In the genomic region with DNA sequence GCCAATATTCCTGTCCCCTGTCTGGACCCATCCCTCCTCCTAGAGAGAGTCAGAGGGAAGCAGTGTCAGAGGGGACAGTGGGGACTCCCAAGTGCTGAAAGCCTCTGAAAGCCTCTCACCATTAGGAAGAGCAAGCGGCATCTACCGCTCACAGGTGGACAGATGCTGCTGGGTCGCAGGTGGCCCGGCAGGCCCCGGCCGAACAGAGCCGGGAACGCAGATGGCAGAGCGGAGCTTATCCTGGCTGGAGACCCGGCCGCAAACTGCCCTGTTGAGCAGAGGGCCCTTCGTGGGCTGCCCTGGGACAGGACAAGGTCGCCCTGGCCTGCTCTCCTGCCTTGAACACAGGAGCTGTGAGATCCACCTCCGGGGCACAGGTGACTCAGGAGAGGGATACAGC, we compare ENCODE assay signal across 24 cellular contexts.
"Had no signal": no experiment of that assay in that cellular context is flagged by ENCODE, and none has a peak within 500 bp of the region (broad histone marks: within the 10 kb centered on the region; RNA-seq: fewer than 3 reads in every experiment).

No MANE protein-coding gene starts in this region.

- H3K27ac ChIP-seq: gastrocnemius medialis, heart left ventricle, hepatocyte, left lung, neural progenitor cell, ovary, psoas muscle, sigmoid colon, testis, tibial nerve had no signal

- H3K36me3 ChIP-seq: neural progenitor cell, ovary had no signal

- H2AFZ ChIP-seq: hepatocyte, neural progenitor cell had no signal

- DNase-seq: cortex of kidney; effector memory CD8-positive, alpha-beta T cell; gastrocnemius medialis; heart left ventricle; kidney; left cardiac atrium; left lung; mesendoderm; midbrain; nucleus accumbens; ovary; posterior cingulate gyrus; psoas muscle; sigmoid colon; stimulated activated CD4-positive, alpha-beta T cell treated with anti-CD3 and anti-CD28 coated beads, Interleukin-2, amount 100 ng/mL, for 24 hours; stimulated activated CD4-positive, alpha-beta T cell treated with anti-CD3 and anti-CD28 coated beads, Interleukin-4, amount 100 ng/mL, for 24 hours; stimulated activated naive CD8-positive, alpha-beta T cell treated with anti-CD3 and anti-CD28 coated beads, Interleukin-15, Interleukin-2, amounts not matched to agents 100 U/mL and 50 U/mL, for 24 hours; testis had no signal

- H3K4me1 ChIP-seq: gastrocnemius medialis, heart left ventricle, left lung, neural progenitor cell, psoas muscle, testis, tibial nerve had no signal

- H3K4me2 ChIP-seq: hepatocyte, neural progenitor cell had no signal

- H3K27me3 ChIP-seq: gastrocnemius medialis, heart left ventricle, hepatocyte, left lung, neural progenitor cell, ovary, sigmoid colon, testis, tibial nerve had no signal

- H3K9ac ChIP-seq: neural progenitor cell had no signal

- ATAC-seq: effector memory CD8-positive, alpha-beta T cell; gastrocnemius medialis; heart left ventricle; left cardiac atrium; left lung; naive thymus-derived CD4-positive, alpha-beta T cell; psoas muscle; right cardiac atrium; stimulated activated memory B cell treated with anti-CD40 and anti-IgM and Interleukin-4, amounts not matched to agents 10 μg/mL and 1 μg/mL and 100 μg/mL, for 72 hours; stimulated activated naive CD8-positive, alpha-beta T cell treated with anti-CD3 and anti-CD28 coated beads, Interleukin-15, Interleukin-2, amounts not matched to agents 100 U/mL and 50 U/mL, for 24 hours had no signal

- H3K9me3 ChIP-seq: gastrocnemius medialis, heart left ventricle, left lung, ovary, psoas muscle, sigmoid colon, testis, tibial nerve had no signal

- H3K4me3 ChIP-seq: gastrocnemius medialis, heart left ventricle, hepatocyte, left lung, neural progenitor cell, ovary, psoas muscle, sigmoid colon, testis, tibial nerve had no signal
